Comparison of ENCODE assay signal across 8 cellular contexts in the genomic region with DNA sequence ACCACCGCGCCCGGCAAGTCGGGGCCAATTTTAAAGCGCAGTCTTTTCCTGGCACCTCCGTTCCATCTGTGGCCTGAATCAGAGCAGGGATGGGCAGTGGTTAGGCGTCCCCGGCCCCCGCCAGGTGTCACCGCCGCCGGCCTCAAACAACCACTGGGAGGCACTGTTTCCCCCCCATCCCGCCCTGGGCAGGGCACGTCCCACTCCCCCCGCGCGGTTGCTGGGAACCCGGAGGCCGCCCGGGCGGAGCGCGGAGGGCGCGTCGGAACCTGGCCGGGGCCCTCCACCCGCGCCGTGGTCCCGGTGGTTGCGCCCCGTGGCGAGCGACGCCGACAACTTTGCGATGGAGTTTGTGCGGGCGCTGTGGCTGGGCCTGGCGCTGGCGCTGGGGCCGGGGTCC. TPM values are rescaled to one million over a fixed set of nuclear protein-coding genes. Genes with fewer than 3 reads are reported as not detected.
DNase-seq lines count a peak whose midpoint lies in the region; ATAC-seq and TF ChIP-seq lines count a peak whose summit lies in the region.

Gene GRIN3B (plus strand): TSS at position 325 of the 400 bp plus-strand sequence. CDS start 19 bp downstream, at position 344.

- H3K36me3 Mint-ChIP-seq in CD4-positive, CD25-positive, alpha-beta regulatory T cell: no peaks in the 10 kb centered on the region
- no peaks in the 10 kb centered on the region for H3K36me3 Mint-ChIP-seq in activated B cell treated with CpG ODN at 0.5 μM for 24 hours (ENCODE audit: low read depth)

- DNase-seq in CD4-positive, CD25-positive, alpha-beta regulatory T cell: peak; percentile 38 to 57 (median 40)
- peak; percentile 48 for DNase-seq in activated B cell treated with CpG ODN at 0.5 μM for 24 hours
- peak; percentile 39 for DNase-seq in central memory CD4-positive, alpha-beta T cell
- DNase-seq in lung (ENCODE audit: low spot score): peak; percentile 70
- peak in 5 of 6 experiments; percentile 36 to 51 (median 49) for DNase-seq in stimulated activated naive CD4-positive, alpha-beta T cell (lab: John Stamatoyannopoulos, UW)

- H3K36me3 ChIP-seq in CD4-positive, CD25-positive, alpha-beta regulatory T cell (ENCODE audit: control insufficient read depth, insufficient read depth, low read length): no peaks in the 10 kb centered on the region
- H3K36me3 ChIP-seq in HUES64 (ENCODE audit: insufficient read depth, low read length) (no peaks in the 10 kb centered on the region), lung (ENCODE audit: control insufficient read depth in 2 of 2, insufficient read depth in 2 of 2, low read length in 2 of 2) (no peaks in the 10 kb centered on the region)

- H3K9me3 Mint-ChIP-seq in CD4-positive, CD25-positive, alpha-beta regulatory T cell: peaks cover 0 to 2% (median 0%) of the 10 kb centered on the region in 7 donors
- no peaks in the 10 kb centered on the region for H3K9me3 Mint-ChIP-seq in activated B cell treated with CpG ODN at 0.5 μM for 24 hours

- peaks cover 6% of the 10 kb centered on the region for H3K27me3 ChIP-seq in CD4-positive, CD25-positive, alpha-beta regulatory T cell (ENCODE audit: control insufficient read depth, insufficient read depth, low read length)
- H3K27me3 ChIP-seq in HUES64 (ENCODE audit: insufficient read depth, low read length) (peaks cover 37% of the 10 kb centered on the region), lung (ENCODE audit: control insufficient read depth, insufficient read depth) (peaks cover 5% of the 10 kb centered on the region)

- H3K27ac Mint-ChIP-seq in CD4-positive, CD25-positive, alpha-beta regulatory T cell: peak within 1 kb of the TSS in 2 of 3 donors; percentile 5 to 35
- no peak within 1 kb of the TSS for H3K27ac Mint-ChIP-seq in activated B cell treated with CpG ODN at 0.5 μM for 24 hours

- no peaks in the 10 kb centered on the region for H3K9me3 ChIP-seq in CD4-positive, CD25-positive, alpha-beta regulatory T cell (ENCODE audit: control insufficient read depth in 2 of 2, low read length in 2 of 2)
- H3K9me3 ChIP-seq in HUES64 (ENCODE audit: insufficient read depth, low read depth, low read length): no peaks in the 10 kb centered on the region
- H3K9me3 ChIP-seq in lung (ENCODE audit: control insufficient read depth in 2 of 2, insufficient read depth in 1 of 2, low read length in 1 of 2): peaks cover 0 to 2% of the 10 kb centered on the region in 2 donors

- intact Hi-C loops in activated B cell treated with CpG ODN at 0.5 μM for 24 hours (cut with micrococcal nuclease): loop anchor here (2.0 kb wide), 2 partner anchors 21 to 137 kb away; partner anchors contain the start of genes RNU6-2 and TMEM259

- H3K27me3 Mint-ChIP-seq in CD4-positive, CD25-positive, alpha-beta regulatory T cell: peaks cover 37% of the 10 kb centered on the region
- peaks cover 33% of the 10 kb centered on the region for H3K27me3 Mint-ChIP-seq in activated B cell treated with CpG ODN at 0.5 μM for 24 hours

- H3K4me1 ChIP-seq in CD4-positive, CD25-positive, alpha-beta regulatory T cell (ENCODE audit: control insufficient read depth, insufficient read depth, low read length, poor library complexity, severe bottlenecking): peaks cover 25% of the 10 kb centered on the region
- no peaks in the 10 kb centered on the region for H3K4me1 ChIP-seq in HUES64 (ENCODE audit: insufficient read depth, low read length)
- peaks cover 0 to 7% of the 10 kb centered on the region in 2 donors for H3K4me1 ChIP-seq in lung (ENCODE audit: control insufficient read depth in 2 of 2, insufficient read depth in 2 of 2, low read length in 2 of 2)

- WGBS in HUES64: 4% methylated on average over 43 of the region's 43 CpGs
- 1 to 2% methylated on average over 31 to 43 of the region's 43 CpGs for WGBS in lung, 2 donors

- H3K4me3 ChIP-seq in CD4-positive, CD25-positive, alpha-beta regulatory T cell (ENCODE audit: low read depth, low read length): no peak within 1 kb of the TSS
- H3K4me3 ChIP-seq in HUES64 (ENCODE audit: low read length) (peak within 1 kb of the TSS; percentile 57), lung (no peak within 1 kb of the TSS)

- H3K4me3 Mint-ChIP-seq in CD4-positive, CD25-positive, alpha-beta regulatory T cell: peak within 1 kb of the TSS in 3 of 4 donors; percentile 15 to 76 (median 73)
- peak within 1 kb of the TSS; percentile 46 for H3K4me3 Mint-ChIP-seq in activated B cell treated with CpG ODN at 0.5 μM for 24 hours

- POLR2A ChIA-PET in activated B cell treated with CpG ODN at 0.5 μM for 24 hours (lab: Charles Lee): no interaction called here

- peaks cover 0 to 27% (median 1%) of the 10 kb centered on the region in 4 donors for H3K4me1 Mint-ChIP-seq in CD4-positive, CD25-positive, alpha-beta regulatory T cell
- H3K4me1 Mint-ChIP-seq in activated B cell treated with CpG ODN at 0.5 μM for 24 hours: peaks cover 20% of the 10 kb centered on the region

- H3K27ac ChIP-seq in CD4-positive, CD25-positive, alpha-beta regulatory T cell (ENCODE audit: insufficient read depth, low read length, poor library complexity, severe bottlenecking): no peak within 1 kb of the TSS
- H3K27ac ChIP-seq in HUES64 (ENCODE audit: low read depth, low read length) (no peak within 1 kb of the TSS), lung (ENCODE audit: low read depth in 1 of 2, low read length in 1 of 2) (no peak within 1 kb of the TSS)

- TF ChIP-seq CTCF in activated B cell treated with CpG ODN at 0.5 μM for 24 hours (IDR thresholded peaks at IDR 0.05) (no peak), lung (IDR thresholded peaks at IDR 0.05; ENCODE audit: control extremely low read depth, extremely low read depth) (peak; percentile 3)

- no peak within 1 kb of the TSS for H3K9ac ChIP-seq in HUES64 (ENCODE audit: low read depth, low read length)

- ATAC-seq in CD4-positive, CD25-positive, alpha-beta regulatory T cell (ENCODE audit: low read depth in 2 of 2): peak in 1 of 2 donors; percentile 28
- ATAC-seq in activated B cell treated with CpG ODN at 0.5 μM for 24 hours (ENCODE audit: low read depth): peak; percentile 43
- no peak for ATAC-seq in lung (ENCODE audit: insufficient read depth, low FRiP score)
- ATAC-seq in GM21528 (IDR thresholded peaks at IDR 0.05; ENCODE audit: low FRiP score, unreplicated experiment): no peak
- ATAC-seq in HG03139 (IDR thresholded peaks at IDR 0.05; ENCODE audit: unreplicated experiment): no peak

- CTCF ChIA-PET in activated B cell treated with CpG ODN at 0.5 μM for 24 hours (lab: Charles Lee): interaction anchor here (0.9 kb wide), 1 partner anchor 80 kb away, joined by 3 read pairs; no protein-coding TSS in a partner anchor

RNA-seq across cellular contexts. Expression of gene GRIN3B, which starts in this region (rescaled TPM):
- not detected for total RNA-seq in CD4-positive, CD25-positive, alpha-beta regulatory T cell
- not detected for polyA plus RNA-seq in CD4-positive, CD25-positive, alpha-beta regulatory T cell
- polyA plus RNA-seq in HUES64 (2013, experiment 1 of 2): not detected
- 0.19 TPM for polyA plus RNA-seq in HUES64 (2013, experiment 2 of 2)
- total RNA-seq in activated B cell treated with CpG ODN at 0.5 μM for 24 hours: 0.11 TPM in 1 of 2 replicates, not detected in the other
- 10 to 100 TPM in 1 of 2 donors, 1 to 10 TPM in 1; 2.6 to 11.6 TPM for total RNA-seq in lung
- 1 to 10 TPM; 1.3 to 2.3 TPM for polyA plus RNA-seq in lung

Comparison
In these comparisons a context has a peak if more than half of its experiments do, and no peak if none do; other contexts are left out.
1. Peak in DNase-seq in CD4-positive, CD25-positive, alpha-beta regulatory T cell; RNA of the gene not detected or under 1 TPM.
2. Peak in DNase-seq and ATAC-seq in activated B cell treated with CpG ODN at 0.5 μM for 24 hours; RNA of the gene not detected or under 1 TPM.